10 cellular contexts compared by ENCODE assay signal in the genomic region with DNA sequence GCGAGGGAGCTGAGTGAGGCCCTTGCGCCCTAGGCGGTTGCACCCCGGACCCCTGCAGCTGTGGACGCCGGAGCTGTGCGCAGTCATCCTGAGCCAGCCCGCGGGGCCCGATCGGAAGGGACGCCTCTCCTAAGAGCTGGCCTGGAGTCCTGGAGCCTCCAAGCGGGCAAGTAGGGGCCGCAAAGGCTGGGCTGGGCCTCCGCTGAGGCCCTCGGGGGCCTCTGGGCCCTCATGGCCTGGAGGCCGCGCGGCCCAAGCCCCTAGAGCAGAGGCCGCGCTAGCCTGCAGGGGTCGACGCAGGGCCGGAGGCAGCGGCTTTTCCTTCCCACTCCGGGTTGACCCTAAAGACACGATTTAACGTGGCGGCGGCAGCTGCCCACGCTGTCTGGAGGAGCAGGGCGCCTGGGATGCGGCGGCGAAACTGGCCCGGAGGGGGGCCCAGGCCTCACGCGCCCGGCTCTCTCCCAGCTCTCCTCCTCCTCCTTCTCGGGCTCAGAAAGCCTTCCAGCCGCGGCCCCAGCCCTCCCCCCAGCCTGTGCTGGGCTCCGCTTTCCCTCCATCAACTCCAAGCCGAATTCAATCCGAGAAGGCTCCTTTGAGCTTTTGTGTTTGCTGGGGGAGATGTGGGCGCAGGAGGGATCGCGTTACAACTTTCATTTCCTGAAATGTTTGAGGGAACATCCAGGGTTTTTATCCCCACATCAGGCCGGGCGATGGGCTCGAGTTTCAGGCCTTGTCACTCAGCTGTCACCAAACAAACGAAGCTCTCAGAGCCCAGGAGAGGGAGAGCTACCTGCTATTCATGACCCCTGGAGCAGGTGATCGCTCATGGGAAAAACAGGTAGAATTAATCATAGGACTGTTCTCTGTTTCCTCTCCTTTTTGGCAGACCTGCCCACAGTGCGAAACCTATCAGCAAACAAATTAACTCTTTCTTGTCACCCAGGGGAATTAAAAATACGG. TPM values are rescaled to one million over a fixed set of nuclear protein-coding genes. Genes with fewer than 3 reads are reported as not detected.
A peak's percentile ranks its signal among the peaks of the same experiment; 100 is the strongest.
DNase-seq lines count a peak whose midpoint lies in the region; ATAC-seq and TF ChIP-seq lines count a peak whose summit lies in the region.
"Had no signal": no experiment of that assay in that cellular context is flagged by ENCODE, and none has a peak within 500 bp of the region (broad histone marks: within the 10 kb centered on the region; RNA-seq: fewer than 3 reads in every experiment).

No MANE protein-coding gene starts in this region.

- 8 to 16% methylated on average over 55 of the region's 55 CpGs for WGBS in sigmoid colon, 2 donors

- no peaks in the 10 kb centered on the region for H3K9me3 ChIP-seq in sigmoid colon

- no peak for TF ChIP-seq CTCF in WI38 (IDR thresholded peaks at IDR 0.05; ENCODE audit: low read depth, low read length)
- no peak for TF ChIP-seq CTCF in sigmoid colon (IDR thresholded peaks at IDR 0.05)
- TF ChIP-seq CTCF in omental fat pad (IDR thresholded peaks at IDR 0.05), result no peak

- H3K9me3 Mint-ChIP-seq in activated CD4-positive, alpha-beta memory T cell treated with anti-CD3 and anti-CD28 coated beads, Interleukin-2, amount 10 ng/mL, durations not matched to agents 7 days and 5 days, result no peaks in the 10 kb centered on the region

- H3K27me3 ChIP-seq in H7 (ENCODE audit: control insufficient read depth, insufficient read depth, low read length), result peaks cover 74% of the 10 kb centered on the region
- peaks cover 43 to 75% (median 62%) of the 10 kb centered on the region in 3 donors for H3K27me3 ChIP-seq in sigmoid colon

- H3K4me3 ChIP-seq in H7 (ENCODE audit: insufficient read depth, low read depth, low read length) (peak overlapping the region; percentile 47), WI38 (ENCODE audit: low read depth, low read length) (peak overlapping the region; percentile 9; the same call in 1 of the 2 replicates), sigmoid colon (peak overlapping the region; percentile 3 to 42 (median 30))

- H3K27ac Mint-ChIP-seq in activated CD4-positive, alpha-beta memory T cell treated with anti-CD3 and anti-CD28 coated beads, Interleukin-2, amount 10 ng/mL, durations not matched to agents 7 days and 5 days, result no peak overlapping the region

- H3K4me3 Mint-ChIP-seq in activated CD4-positive, alpha-beta memory T cell treated with anti-CD3 and anti-CD28 coated beads, Interleukin-2, amount 10 ng/mL, durations not matched to agents 7 days and 5 days, result no peak overlapping the region

- TF ChIP-seq EP300 in sigmoid colon (IDR thresholded peaks at IDR 0.05), result no peak

- peaks cover 13% of the 10 kb centered on the region for H3K36me3 Mint-ChIP-seq in activated CD4-positive, alpha-beta memory T cell treated with anti-CD3 and anti-CD28 coated beads, Interleukin-2, amount 10 ng/mL, durations not matched to agents 7 days and 5 days (ENCODE audit: low read depth)

- CTCF ChIA-PET in activated CD4-positive, alpha-beta memory T cell treated with anti-CD3 and anti-CD28 coated beads, Interleukin-2, amount 10 ng/mL, durations not matched to agents 7 days and 5 days (lab: Charles Lee), result interaction anchor here (1.4 kb wide), 1 partner anchor 19 kb away, joined by 4 read pairs; no protein-coding TSS in a partner anchor

- peak; percentile 89 for DNase-seq in H7
- DNase-seq in left cardiac atrium, result no peak
- DNase-seq in sigmoid colon, result no peak
- DNase-seq in omental fat pad (ENCODE audit: low spot score), result no peak
- no peak for DNase-seq in HuH-7 (ENCODE audit: low spot score)
- DNase-seq in activated CD4-positive, alpha-beta memory T cell treated with anti-CD3 and anti-CD28 coated beads, Interleukin-2, amount 10 ng/mL, durations not matched to agents 7 days and 5 days, result no peak

- peaks cover 66% of the 10 kb centered on the region for H3K27me3 Mint-ChIP-seq in activated CD4-positive, alpha-beta memory T cell treated with anti-CD3 and anti-CD28 coated beads, Interleukin-2, amount 10 ng/mL, durations not matched to agents 7 days and 5 days

- H3K36me3 ChIP-seq in H7 (replicated peaks; ENCODE audit: control insufficient read depth, insufficient read depth, low read length), result no peaks in the 10 kb centered on the region
- H3K36me3 ChIP-seq in sigmoid colon, result no peaks in the 10 kb centered on the region

- H3K27ac ChIP-seq in sigmoid colon, result no peak overlapping the region
- H3K27ac ChIP-seq: KMS-11 had no signal

- POLR2A ChIA-PET in activated CD4-positive, alpha-beta memory T cell treated with anti-CD3 and anti-CD28 coated beads, Interleukin-2, amount 10 ng/mL, durations not matched to agents 7 days and 5 days (lab: Charles Lee), result interaction anchor here (0.8 to 0.9 kb wide), 2 partner anchors 18 to 343 kb away, joined by 3 read pairs; a partner anchor contains a TSS

- peaks cover 0 to 28% (median 22%) of the 10 kb centered on the region in 4 donors for H3K4me1 ChIP-seq in sigmoid colon

- peak; percentile 69 to 77 for ATAC-seq in left cardiac atrium
- ATAC-seq in omental fat pad (ENCODE audit: low FRiP score), result no peak
- ATAC-seq in GM21381 (IDR thresholded peaks at IDR 0.05; ENCODE audit: unreplicated experiment), result no peak

- H3K4me1 Mint-ChIP-seq in activated CD4-positive, alpha-beta memory T cell treated with anti-CD3 and anti-CD28 coated beads, Interleukin-2, amount 10 ng/mL, durations not matched to agents 7 days and 5 days, result peaks cover 24% of the 10 kb centered on the region

- TF ChIP-seq POLR2A in sigmoid colon (IDR thresholded peaks at IDR 0.05), result no peak

- intact Hi-C loops in left cardiac atrium (cut with DNase I), result no loop called here
- intact Hi-C loops in sigmoid colon (cut with DNase I), result no loop called here

RNA-seq across cellular contexts. Expression of a gene that starts 11.5 kb away (rescaled TPM):
- 0.07 TPM in 1 of 2 replicates, not detected in the other for total RNA-seq in H7 (2014; rRNA removed; shearing (Covaris generic))
- total RNA-seq in left cardiac atrium, result under 1 TPM; 0.24 to 0.77 TPM
- under 1 TPM in 1 of 4 donors, not detected in 3; 0.71 TPM for total RNA-seq in sigmoid colon
- polyA plus RNA-seq in sigmoid colon, result under 1 TPM in 1 of 3 donors, not detected in 2; 0.01 TPM
- total RNA-seq in omental fat pad, result 1 to 10 TPM in 3 of 4 donors, under 1 TPM in 1; 0.72 to 3.3 (median 1.0) TPM
- 1 to 10 TPM; 1.3 to 1.4 TPM for total RNA-seq in activated CD4-positive, alpha-beta memory T cell treated with anti-CD3 and anti-CD28 coated beads, Interleukin-2, amount 10 ng/mL, durations not matched to agents 7 days and 5 days
- total RNA-seq: activated CD8-positive, alpha-beta memory T cell treated with anti-CD3 and anti-CD28 coated beads for 36 hours had no signal

Comparison
In these comparisons a context has a peak if more than half of its experiments do, and no peak if none do; other contexts are left out.
1. ATAC-seq: peak in left cardiac atrium (2 of 2); none in omental fat pad (single experiment) and GM21381 (single experiment).
2. Peak in every context shown above with its lines, with median percentiles within 50 percentile points of each other: H3K4me3 ChIP-seq.